In the genomic region with DNA sequence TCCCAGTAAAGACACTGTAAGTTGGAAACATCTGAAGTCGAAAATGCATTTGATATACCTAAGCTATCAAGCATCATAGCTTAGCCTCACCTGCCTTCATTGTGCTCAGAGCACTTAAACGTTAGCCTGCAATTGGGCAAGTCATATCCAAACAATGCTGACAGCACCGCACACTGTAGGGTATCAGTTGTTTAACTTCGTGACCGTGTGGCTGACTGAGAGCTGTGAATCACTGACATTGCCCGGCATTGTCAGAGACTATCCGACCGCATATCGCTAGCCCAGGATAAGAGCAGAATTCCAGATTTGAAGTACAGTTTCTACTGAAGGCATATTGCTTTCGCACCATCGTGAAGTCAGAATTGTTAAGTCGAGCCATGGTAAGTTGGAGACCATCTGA, we compare ENCODE assay signal across 20 cellular contexts. TPM values are rescaled to one million over a fixed set of nuclear protein-coding genes. Genes with fewer than 3 reads are reported as not detected.
DNase-seq lines count a peak whose midpoint lies in the region; ATAC-seq and TF ChIP-seq lines count a peak whose summit lies in the region.
"Had no signal": no experiment of that assay in that cellular context is flagged by ENCODE, and none has a peak within 500 bp of the region (broad histone marks: within the 10 kb centered on the region; RNA-seq: fewer than 3 reads in every experiment).

No MANE protein-coding gene starts in this region.

- no peaks in the 10 kb centered on the region for H3K9me3 ChIP-seq in MM.1S (replicated peaks; ENCODE audit: insufficient read depth, low read length)
- H3K9me3 ChIP-seq: gastroesophageal sphincter, vagina had no signal

- H3K79me2 ChIP-seq in MM.1S (ENCODE audit: low read length) = peaks cover 90% of the 10 kb centered on the region

- H3K27ac Mint-ChIP-seq in activated T-cell treated with anti-CD3 and anti-CD28 coated beads, Interleukin-2, amount 50 U/mL, for 72 hours = peak overlapping the region; percentile 86
- peak overlapping the region; percentile 86 for H3K27ac Mint-ChIP-seq in activated CD4-positive, alpha-beta memory T cell treated with anti-CD3 and anti-CD28 coated beads for 36 hours
- H3K27ac Mint-ChIP-seq in stimulated activated effector memory CD8-positive, alpha-beta T cell treated with anti-CD3 and anti-CD28 coated beads, Interleukin-12 subunit alpha, Interleukin-12 subunit beta, amount 100 ng/mL, for 72 hours = no peak overlapping the region
- H3K27ac Mint-ChIP-seq: CD8-positive, alpha-beta T cell had no signal

- no peaks in the 10 kb centered on the region for H3K36me3 ChIP-seq in MM.1S (replicated peaks; ENCODE audit: insufficient read depth, low read length)
- H3K36me3 ChIP-seq: vagina had no signal

- no peaks in the 10 kb centered on the region for H4K20me1 ChIP-seq in MM.1S (ENCODE audit: insufficient read depth, low read length)

- no peak for TF ChIP-seq CTCF in MM.1S (IDR thresholded peaks at IDR 0.05; ENCODE audit: low read length)

- peak in 1 of 2 donors; percentile 27 for ATAC-seq in activated T-cell treated with anti-CD3 and anti-CD28 coated beads, Interleukin-2, amount 50 U/mL, for 72 hours (replicated peaks in 1 of 2)
- ATAC-seq in stimulated activated effector memory CD8-positive, alpha-beta T cell treated with anti-CD3 and anti-CD28 coated beads, Interleukin-12 subunit alpha, Interleukin-12 subunit beta, amount 100 ng/mL, for 72 hours = peak; percentile 17
- ATAC-seq: CD8-positive, alpha-beta T cell; esophagus mucosa; gastroesophageal sphincter; left cardiac atrium had no signal

- intact Hi-C loops in activated CD4-positive, alpha-beta memory T cell treated with anti-CD3 and anti-CD28 coated beads for 36 hours (cut with micrococcal nuclease) = loop anchor here (5.0 to 10.0 kb wide), 3 partner anchors 59 to 664 kb away; a partner anchor contains a TSS

- H3K27me3 ChIP-seq in MM.1S (replicated peaks; ENCODE audit: insufficient read depth, low read length) = no peaks in the 10 kb centered on the region
- H3K27me3 ChIP-seq: gastroesophageal sphincter, vagina had no signal

- no peaks in the 10 kb centered on the region for H3K9me2 ChIP-seq in MM.1S (replicated peaks; ENCODE audit: insufficient read depth, low read length)

- no peaks in the 10 kb centered on the region for H3K27me3 Mint-ChIP-seq in activated T-cell treated with anti-CD3 and anti-CD28 coated beads, Interleukin-2, amount 50 U/mL, for 72 hours (ENCODE audit: low read depth)
- H3K27me3 Mint-ChIP-seq in activated CD4-positive, alpha-beta memory T cell treated with anti-CD3 and anti-CD28 coated beads for 36 hours = no peaks in the 10 kb centered on the region

- peak overlapping the region; percentile 93 for H3K27ac ChIP-seq in MM.1S (ENCODE audit: low read length)
- H3K27ac ChIP-seq: skin epidermis, vagina had no signal

- no peaks in the 10 kb centered on the region for H3K9me3 Mint-ChIP-seq in activated T-cell treated with anti-CD3 and anti-CD28 coated beads, Interleukin-2, amount 50 U/mL, for 72 hours
- no peaks in the 10 kb centered on the region for H3K9me3 Mint-ChIP-seq in activated CD4-positive, alpha-beta memory T cell treated with anti-CD3 and anti-CD28 coated beads for 36 hours
- no peaks in the 10 kb centered on the region for H3K9me3 Mint-ChIP-seq in stimulated activated effector memory CD8-positive, alpha-beta T cell treated with anti-CD3 and anti-CD28 coated beads, Interleukin-12 subunit alpha, Interleukin-12 subunit beta, amount 100 ng/mL, for 72 hours
- H3K9me3 Mint-ChIP-seq: CD8-positive, alpha-beta T cell; H9; nephron progenitor cell had no signal

- no peak overlapping the region for H2AFZ ChIP-seq in MM.1S (ENCODE audit: low read length)

- CTCF ChIA-PET in activated CD4-positive, alpha-beta memory T cell treated with anti-CD3 and anti-CD28 coated beads for 36 hours (lab: Charles Lee) = interaction anchor here (1.0 kb wide), 1 partner anchor 58 kb away, joined by 3 read pairs; no protein-coding TSS in a partner anchor

- peak overlapping the region; percentile 47 to 94 for H3K4me3 Mint-ChIP-seq in activated T-cell treated with anti-CD3 and anti-CD28 coated beads, Interleukin-2, amount 50 U/mL, for 72 hours
- H3K4me3 Mint-ChIP-seq in activated CD4-positive, alpha-beta memory T cell treated with anti-CD3 and anti-CD28 coated beads for 36 hours = no peak overlapping the region
- H3K4me3 Mint-ChIP-seq in stimulated activated effector memory CD8-positive, alpha-beta T cell treated with anti-CD3 and anti-CD28 coated beads, Interleukin-12 subunit alpha, Interleukin-12 subunit beta, amount 100 ng/mL, for 72 hours = peak overlapping the region; percentile 19
- H3K4me3 Mint-ChIP-seq: CD8-positive, alpha-beta T cell; H9; nephron progenitor cell had no signal

- no peak overlapping the region for H3K4me3 ChIP-seq in MM.1S (ENCODE audit: low read length)
- H3K4me3 ChIP-seq: gastroesophageal sphincter, skin epidermis, vagina had no signal

- peaks cover 100% of the 10 kb centered on the region for H3K4me1 Mint-ChIP-seq in activated T-cell treated with anti-CD3 and anti-CD28 coated beads, Interleukin-2, amount 50 U/mL, for 72 hours (ENCODE audit: low read depth)
- H3K4me1 Mint-ChIP-seq in activated CD4-positive, alpha-beta memory T cell treated with anti-CD3 and anti-CD28 coated beads for 36 hours (ENCODE audit: low read depth) = peaks cover 96% of the 10 kb centered on the region
- H3K4me1 Mint-ChIP-seq in stimulated activated effector memory CD8-positive, alpha-beta T cell treated with anti-CD3 and anti-CD28 coated beads, Interleukin-12 subunit alpha, Interleukin-12 subunit beta, amount 100 ng/mL, for 72 hours = peaks cover 88% of the 10 kb centered on the region

- no peak overlapping the region for H3K9ac ChIP-seq in MM.1S (ENCODE audit: low read length)

- peak overlapping the region; percentile 70; the same call in 1 of the 2 replicates for H3K4me2 ChIP-seq in MM.1S (ENCODE audit: low read depth, low read length)

- POLR2A ChIA-PET in activated CD4-positive, alpha-beta memory T cell treated with anti-CD3 and anti-CD28 coated beads for 36 hours (lab: Charles Lee) = interaction anchor here (1.1 to 2.9 kb wide), 2 partner anchors 15 to 25 kb away, joined by 3 to 20 read pairs; no protein-coding TSS in a partner anchor

- peaks cover 86% of the 10 kb centered on the region for H3K4me1 ChIP-seq in MM.1S (ENCODE audit: low read length)

- peaks cover 4 to 6% of the 10 kb centered on the region in 2 donors for H3K36me3 Mint-ChIP-seq in activated T-cell treated with anti-CD3 and anti-CD28 coated beads, Interleukin-2, amount 50 U/mL, for 72 hours (ENCODE audit: insufficient read depth in 2 of 2)
- H3K36me3 Mint-ChIP-seq in activated CD4-positive, alpha-beta memory T cell treated with anti-CD3 and anti-CD28 coated beads for 36 hours = peaks cover 13% of the 10 kb centered on the region
- H3K36me3 Mint-ChIP-seq in stimulated activated effector memory CD8-positive, alpha-beta T cell treated with anti-CD3 and anti-CD28 coated beads, Interleukin-12 subunit alpha, Interleukin-12 subunit beta, amount 100 ng/mL, for 72 hours = peaks cover 15% of the 10 kb centered on the region

- peaks cover 54% of the 10 kb centered on the region for H3F3A ChIP-seq in MM.1S (ENCODE audit: insufficient read depth, low read length)

- peak; percentile 54 to 58 for DNase-seq in activated T-cell treated with anti-CD3 and anti-CD28 coated beads, Interleukin-2, amount 50 U/mL, for 72 hours
- no peak for DNase-seq in activated T-cell treated with anti-CD3 and anti-CD28 coated beads, Interleukin-2, amount 50 U/mL, for 1 hour
- DNase-seq in MM.1S (no peak), NCI-H82 treated with DMSO at 0.1 percent for 48 hours (lab: John Stamatoyannopoulos, UW; ENCODE audit: unreplicated experiment) (no peak), NCI-H187 (lab: John Stamatoyannopoulos, UW) (no peak), NCI-H1092 (lab: John Stamatoyannopoulos, UW) (no peak)
- DNase-seq in activated CD4-positive, alpha-beta memory T cell treated with anti-CD3 and anti-CD28 coated beads for 36 hours = peak; percentile 62
- no peak for DNase-seq in stimulated activated effector memory CD8-positive, alpha-beta T cell treated with anti-CD3 and anti-CD28 coated beads, Interleukin-12 subunit alpha, Interleukin-12 subunit beta, amount 100 ng/mL, for 72 hours (ENCODE audit: low spot score in 2 of 2)
- DNase-seq: activated effector memory CD4-positive, alpha-beta T cell treated with anti-CD3 and anti-CD28 coated beads, Interleukin-2, amount 50 U/mL, for 16 hours; CD8-positive, alpha-beta T cell; effector CD8-positive, alpha-beta T cell; H9; left cardiac atrium; NCI-H1417 treated with DMSO at 0.1 percent for 48 hours; nephron progenitor cell; stimulated activated CD4-positive, alpha-beta T cell treated with anti-CD3 and anti-CD28 coated beads, Interleukin-4, amount 100 ng/mL, for 1 hour had no signal

RNA-seq across cellular contexts. Expression of a gene that starts 41.5 kb away (rescaled TPM):
- total RNA-seq in activated T-cell treated with anti-CD3 and anti-CD28 coated beads, Interleukin-2, amount 50 U/mL, for 72 hours = 10 to 100 TPM; 50.2 to 67.6 TPM
- 10 to 100 TPM; 49.5 to 51.0 TPM for total RNA-seq in activated CD4-positive, alpha-beta memory T cell treated with anti-CD3 and anti-CD28 coated beads for 36 hours

Comparison
In these comparisons a context has a peak if more than half of its experiments do, and no peak if none do; other contexts are left out.
1. DNase-seq: peak in activated T-cell treated with anti-CD3 and anti-CD28 coated beads, Interleukin-2, amount 50 U/mL, for 72 hours (2 of 2) and activated CD4-positive, alpha-beta memory T cell treated with anti-CD3 and anti-CD28 coated beads for 36 hours (single experiment); none in activated T-cell treated with anti-CD3 and anti-CD28 coated beads, Interleukin-2, amount 50 U/mL, for 1 hour (single experiment), MM.1S (single experiment), stimulated activated effector memory CD8-positive, alpha-beta T cell treated with anti-CD3 and anti-CD28 coated beads, Interleukin-12 subunit alpha, Interleukin-12 subunit beta, amount 100 ng/mL, for 72 hours (0 of 2), NCI-H82 treated with DMSO at 0.1 percent for 48 hours (single experiment), NCI-H187 (0 of 2) and NCI-H1092 (single experiment).